ENCODE assay signal across 1 cellular context in the genomic region with DNA sequence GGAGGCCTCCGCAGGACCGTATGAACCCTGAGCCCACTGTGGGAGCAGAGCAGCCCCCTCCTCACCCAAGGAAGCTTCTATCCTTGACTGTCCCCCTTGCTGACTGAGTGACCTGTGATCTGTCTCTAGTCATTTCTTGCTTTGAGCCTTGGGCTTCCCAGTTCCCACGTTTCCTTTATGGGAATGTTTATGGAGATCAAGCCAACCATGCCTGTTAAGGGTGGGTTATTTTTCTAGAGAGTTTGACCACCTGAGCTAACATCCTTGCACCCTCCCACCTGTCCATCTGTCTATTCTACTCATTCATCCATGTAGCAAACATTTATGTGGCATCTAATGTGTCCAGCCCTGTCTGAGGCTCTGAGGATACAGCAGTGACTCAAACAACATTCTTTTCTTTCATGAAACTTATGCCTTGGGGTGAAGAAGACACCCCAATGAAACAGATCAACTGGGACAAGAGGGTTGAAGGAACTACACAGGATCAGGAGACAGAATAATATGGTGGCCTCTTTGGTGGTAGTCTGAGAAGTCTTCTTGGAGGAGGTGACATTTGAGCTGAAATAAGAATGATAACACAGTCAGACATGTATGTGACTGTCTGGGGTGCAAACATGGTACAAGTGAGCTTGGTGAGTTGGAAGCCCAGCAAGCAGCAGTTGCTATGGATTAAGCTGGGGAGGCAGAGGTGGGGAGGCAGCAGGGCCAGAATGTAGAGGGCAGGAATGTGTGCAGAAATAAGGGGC.
A peak's percentile ranks its signal among the peaks of the same experiment; 100 is the strongest.
TF ChIP-seq lines count a peak whose summit lies in the region.

No MANE protein-coding gene starts in this region.

TF ChIP-seq in GM12878, 131 proteins besides CTCF, POLR2A, EP300 and RAD21:
- TF ChIP-seq SMARCA5 (IDR thresholded peaks at IDR 0.05): peak; percentile 9; the same call in 1 of the 2 replicates
- no peak for TF ChIP-seq MEF2A (IDR thresholded peaks at IDR 0.05; ENCODE audit: insufficient read depth, low read depth, low read length)
- no peak for TF ChIP-seq ZBED1 (IDR thresholded peaks at IDR 0.05; ENCODE audit: borderline replicate concordance)
- no peak for TF ChIP-seq MEF2B (IDR thresholded peaks at IDR 0.05; ENCODE audit: partially characterized antibody, poor library complexity, severe bottlenecking)
- no peak for TF ChIP-seq STAT1 (conservative IDR thresholded peaks at IDR 0.05)
- TF ChIP-seq, protein P1, sequence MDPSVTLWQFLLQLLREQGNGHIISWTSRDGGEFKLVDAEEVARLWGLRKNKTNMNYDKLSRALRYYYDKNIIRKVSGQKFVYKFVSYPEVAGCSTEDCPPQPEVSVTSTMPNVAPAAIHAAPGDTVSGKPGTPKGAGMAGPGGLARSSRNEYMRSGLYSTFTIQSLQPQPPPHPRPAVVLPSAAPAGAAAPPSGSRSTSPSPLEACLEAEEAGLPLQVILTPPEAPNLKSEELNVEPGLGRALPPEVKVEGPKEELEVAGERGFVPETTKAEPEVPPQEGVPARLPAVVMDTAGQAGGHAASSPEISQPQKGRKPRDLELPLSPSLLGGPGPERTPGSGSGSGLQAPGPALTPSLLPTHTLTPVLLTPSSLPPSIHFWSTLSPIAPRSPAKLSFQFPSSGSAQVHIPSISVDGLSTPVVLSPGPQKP (IDR thresholded peaks at IDR 0.05; ENCODE audit: low read depth, low read length): no peak
- 0 out of 2 replicates have a peak, but pooled peaks have one; percentile 29 for TF ChIP-seq ZNF217 (IDR thresholded peaks at IDR 0.05)
- TF ChIP-seq CBX5 (IDR thresholded peaks at IDR 0.05; ENCODE audit: low read depth): 0 out of 2 replicates have a peak, but pooled peaks have one; percentile 15
- TF ChIP-seq POLR2AphosphoS2 (IDR thresholded peaks at IDR 0.05; ENCODE audit: low read depth, low read length): no peak
- no peak for TF ChIP-seq ASH2L (IDR thresholded peaks at IDR 0.05; ENCODE audit: borderline replicate concordance, low read depth)
- TF ChIP-seq ESRRA (IDR thresholded peaks at IDR 0.05; ENCODE audit: low read length): no peak
- no peak for TF ChIP-seq CHD2 (IDR thresholded peaks at IDR 0.05; ENCODE audit: borderline replicate concordance, low read depth, low read length)
- no peak for TF ChIP-seq BACH1 (IDR thresholded peaks at IDR 0.05; ENCODE audit: borderline replicate concordance)
